In genomic region chr6:74447013-74447412, GRCh38 we compare ENCODE assay signal across 10 cellular contexts.
DNase-seq lines count a peak whose midpoint lies in the region; ATAC-seq lines count a peak whose summit lies in the region.
"Had no signal": no experiment of that assay in that cellular context is flagged by ENCODE, and none has a peak within 500 bp of the region (broad histone marks: within the 10 kb centered on the region; RNA-seq: fewer than 3 reads in every experiment).

No MANE protein-coding gene starts in this region.

- H4K8ac ChIP-seq in neuronal stem cell (ENCODE audit: low read depth, low read length): no peak overlapping the region

- no peaks in the 10 kb centered on the region for H3K36me3 Mint-ChIP-seq in activated naive CD4-positive, alpha-beta T cell treated with anti-CD3 and anti-CD28 coated beads, Interleukin-2, amount 50 U/mL, for 72 hours
- H3K36me3 Mint-ChIP-seq: naive B cell had no signal

- H3K9me3 Mint-ChIP-seq in activated naive CD4-positive, alpha-beta T cell treated with anti-CD3 and anti-CD28 coated beads, Interleukin-2, amount 50 U/mL, for 72 hours: peaks cover 0 to 3% of the 10 kb centered on the region in 2 donors

- no peak overlapping the region for H2BK5ac ChIP-seq in neuronal stem cell (ENCODE audit: low read length)

- H3K18ac ChIP-seq in neuronal stem cell (ENCODE audit: low read length): no peak overlapping the region

- peak; percentile 8 for DNase-seq in HS-27A (ENCODE audit: low read depth)
- peak; percentile 28 for DNase-seq in myocyte (ENCODE audit: low read depth)
- DNase-seq in pons (ENCODE audit: low spot score): no peak
- no peak for DNase-seq in central memory CD4-positive, alpha-beta T cell
- DNase-seq in activated naive CD4-positive, alpha-beta T cell treated with anti-CD3 and anti-CD28 coated beads, Interleukin-2, amount 50 U/mL, for 72 hours (ENCODE audit: low spot score in 2 of 2): no peak
- no peak for DNase-seq in neuronal stem cell (ENCODE audit: low spot score)
- DNase-seq: activated CD4-positive, alpha-beta T cell treated with anti-CD3 and anti-CD28 coated beads for 1 hour; naive B cell had no signal

- no peak overlapping the region for H3K4me3 ChIP-seq in neuronal stem cell (ENCODE audit: low read length in 2 of 2)

- H3K9ac ChIP-seq in neuronal stem cell (ENCODE audit: low read depth, low read length, poor library complexity): no peak overlapping the region

- H2BK12ac ChIP-seq in neuronal stem cell (ENCODE audit: low read length): no peak overlapping the region

- H2AFZ ChIP-seq in neuronal stem cell (ENCODE audit: low read length): no peak overlapping the region

- no peak overlapping the region for H2BK120ac ChIP-seq in neuronal stem cell (ENCODE audit: low read depth, low read length)

- H3K27ac ChIP-seq in neuronal stem cell (replicated peaks; ENCODE audit: low read length): no peak overlapping the region

- no peaks in the 10 kb centered on the region for H3K79me1 ChIP-seq in neuronal stem cell (ENCODE audit: low read depth, low read length)

- H3K23ac ChIP-seq in neuronal stem cell (ENCODE audit: low read depth, low read length, poor library complexity): no peak overlapping the region

- no peaks in the 10 kb centered on the region for H3K27me3 ChIP-seq in neuronal stem cell (ENCODE audit: control insufficient read depth in 3 of 3, insufficient read depth in 3 of 3, low read depth in 1 of 3, low read length in 3 of 3)

- H2BK15ac ChIP-seq in neuronal stem cell (ENCODE audit: low read length): no peak overlapping the region

- H2AK5ac ChIP-seq in neuronal stem cell (ENCODE audit: low read depth, low read length): no peak overlapping the region

- ATAC-seq in GM18873 (IDR thresholded peaks at IDR 0.05; ENCODE audit: low FRiP score, unreplicated experiment) (peak; percentile 90), HG02610 (IDR thresholded peaks at IDR 0.05; ENCODE audit: unreplicated experiment) (peak; percentile 68)
- no peak for ATAC-seq in activated naive CD4-positive, alpha-beta T cell treated with anti-CD3 and anti-CD28 coated beads, Interleukin-2, amount 50 U/mL, for 72 hours

- no peak overlapping the region for H3K27ac Mint-ChIP-seq in activated naive CD4-positive, alpha-beta T cell treated with anti-CD3 and anti-CD28 coated beads, Interleukin-2, amount 50 U/mL, for 72 hours
- H3K27ac Mint-ChIP-seq: naive B cell had no signal

- no peak overlapping the region for H3K14ac ChIP-seq in neuronal stem cell (ENCODE audit: low read length)

- H3K4me1 ChIP-seq in neuronal stem cell (ENCODE audit: control insufficient read depth in 2 of 2, insufficient read depth in 1 of 2, low read depth in 1 of 2, low read length in 2 of 2): no peaks in the 10 kb centered on the region

- H3K4me2 ChIP-seq in neuronal stem cell (ENCODE audit: insufficient read depth, low read length, poor library complexity, severe bottlenecking): no peak overlapping the region

- no CpG with 5 or more reads among the region's 5 CpGs for WGBS in neuronal stem cell (ENCODE audit: extremely low coverage in 2 of 2, insufficient read length in 2 of 2, insufficient replicate concordance in 1 of 2), 2 donors

- H3K36me3 ChIP-seq in neuronal stem cell (replicated peaks in 1 of 2; ENCODE audit: control insufficient read depth in 2 of 2, insufficient read depth in 2 of 2, low read length in 2 of 2): no peaks in the 10 kb centered on the region

- no peaks in the 10 kb centered on the region for H3K9me3 ChIP-seq in neuronal stem cell (replicated peaks in 1 of 2; ENCODE audit: control insufficient read depth in 2 of 2, insufficient read depth in 1 of 2, low read depth in 1 of 2, low read length in 2 of 2)

- H3K4ac ChIP-seq in neuronal stem cell (ENCODE audit: low read length): no peak overlapping the region

- no peak overlapping the region for H4K91ac ChIP-seq in neuronal stem cell (ENCODE audit: low read depth, low read length, poor library complexity)

Comparison
In these comparisons a context has a peak if more than half of its experiments do, and no peak if none do; other contexts are left out.
1. ATAC-seq: peak in GM18873 (single experiment) and HG02610 (single experiment); none in activated naive CD4-positive, alpha-beta T cell treated with anti-CD3 and anti-CD28 coated beads, Interleukin-2, amount 50 U/mL, for 72 hours (0 of 2).
2. DNase-seq: peak in HS-27A (single experiment) and myocyte (single experiment); none in pons (single experiment), central memory CD4-positive, alpha-beta T cell (single experiment), activated naive CD4-positive, alpha-beta T cell treated with anti-CD3 and anti-CD28 coated beads, Interleukin-2, amount 50 U/mL, for 72 hours (0 of 2) and neuronal stem cell (single experiment).